Comparison of ENCODE assay signal across 28 cellular contexts in genomic region chr1:234348964-234349363, GRCh38.
"Had no signal": no experiment of that assay in that cellular context is flagged by ENCODE, and none has a peak within 500 bp of the region (broad histone marks: within the 10 kb centered on the region; RNA-seq: fewer than 3 reads in every experiment).

No MANE protein-coding gene starts in this region.

- H3K79me2 ChIP-seq: parathyroid adenoma had no signal

- H2AFZ ChIP-seq: neural progenitor cell, parathyroid adenoma had no signal

- ATAC-seq: natural killer cell; psoas muscle; right cardiac atrium; sciatic nerve; stimulated activated memory B cell treated with anti-CD40 and anti-IgM and Interleukin-4, amounts not matched to agents 10 μg/mL and 1 μg/mL and 100 μg/mL, for 72 hours; stimulated activated naive CD8-positive, alpha-beta T cell treated with anti-CD3 and anti-CD28 coated beads, Interleukin-15, amount 100 ng/mL, for 72 hours; stimulated activated naive CD8-positive, alpha-beta T cell treated with anti-CD3 and anti-CD28 coated beads, Interleukin-15, Interleukin-2, amounts not matched to agents 100 U/mL and 50 U/mL, for 24 hours; upper lobe of right lung had no signal

- H3K27ac ChIP-seq: neural progenitor cell, ovary, parathyroid adenoma, psoas muscle, skin epidermis, spleen, suprapubic skin, testis, tibial artery, transverse colon, upper lobe of right lung, uterus had no signal

- H3K4me2 ChIP-seq: neural progenitor cell, smooth muscle cell had no signal

- H3K9ac ChIP-seq: neural progenitor cell, parathyroid adenoma had no signal

- H3K4me3 ChIP-seq: neural progenitor cell, ovary, psoas muscle, skin epidermis, smooth muscle cell, spleen, suprapubic skin, testis, tibial artery, transverse colon, upper lobe of right lung, uterus had no signal

- H3K27me3 ChIP-seq: neural progenitor cell, ovary, suprapubic skin, testis, tibial artery, upper lobe of right lung had no signal

- H3K36me3 ChIP-seq: neural progenitor cell, ovary, spleen, suprapubic skin, tibial artery, transverse colon, upper lobe of right lung, uterus had no signal

- H3K4me1 ChIP-seq: neural progenitor cell, parathyroid adenoma, psoas muscle, spleen, suprapubic skin, testis, tibial artery, transverse colon, upper lobe of right lung, uterus had no signal

- DNase-seq: natural killer cell; occipital lobe; ovary; posterior cingulate gyrus; psoas muscle; right cardiac atrium; spleen; stimulated activated CD4-positive, alpha-beta T cell treated with anti-CD3 and anti-CD28 coated beads, Interleukin-12 subunit alpha, Interleukin-12 subunit beta, amount 100 ng/mL, for 4 hours; stimulated activated CD4-positive, alpha-beta T cell treated with anti-CD3 and anti-CD28 coated beads, Interleukin-1b, Interleukin-23, amount 100 ng/mL, for 48 hours; stimulated activated CD4-positive, alpha-beta T cell treated with anti-CD3 and anti-CD28 coated beads, Interleukin-4, amount 100 ng/mL, for 1 hour; stimulated activated CD4-positive, alpha-beta T cell treated with anti-CD3 and anti-CD28 coated beads, Interleukin-4, amount 100 ng/mL, for 4 hours; stimulated activated CD8-positive, alpha-beta memory T cell treated with anti-CD3 and anti-CD28 coated beads, Interleukin-4, amount 100 ng/mL, for 48 hours; stimulated activated naive CD4-positive, alpha-beta T cell; stimulated activated naive CD8-positive, alpha-beta T cell treated with anti-CD3 and anti-CD28 coated beads, Interleukin-15, amount 100 ng/mL, for 72 hours; stimulated activated naive CD8-positive, alpha-beta T cell treated with anti-CD3 and anti-CD28 coated beads, Interleukin-15, Interleukin-2, amounts not matched to agents 100 U/mL and 50 U/mL, for 24 hours; substantia nigra; testis; tibial artery; transverse colon; upper lobe of right lung; uterus had no signal

- H3K9me3 ChIP-seq: ovary, spleen, suprapubic skin, testis, transverse colon, upper lobe of right lung, uterus had no signal
